Comparison of ENCODE assay signal across 1 cellular context in the genomic region with DNA sequence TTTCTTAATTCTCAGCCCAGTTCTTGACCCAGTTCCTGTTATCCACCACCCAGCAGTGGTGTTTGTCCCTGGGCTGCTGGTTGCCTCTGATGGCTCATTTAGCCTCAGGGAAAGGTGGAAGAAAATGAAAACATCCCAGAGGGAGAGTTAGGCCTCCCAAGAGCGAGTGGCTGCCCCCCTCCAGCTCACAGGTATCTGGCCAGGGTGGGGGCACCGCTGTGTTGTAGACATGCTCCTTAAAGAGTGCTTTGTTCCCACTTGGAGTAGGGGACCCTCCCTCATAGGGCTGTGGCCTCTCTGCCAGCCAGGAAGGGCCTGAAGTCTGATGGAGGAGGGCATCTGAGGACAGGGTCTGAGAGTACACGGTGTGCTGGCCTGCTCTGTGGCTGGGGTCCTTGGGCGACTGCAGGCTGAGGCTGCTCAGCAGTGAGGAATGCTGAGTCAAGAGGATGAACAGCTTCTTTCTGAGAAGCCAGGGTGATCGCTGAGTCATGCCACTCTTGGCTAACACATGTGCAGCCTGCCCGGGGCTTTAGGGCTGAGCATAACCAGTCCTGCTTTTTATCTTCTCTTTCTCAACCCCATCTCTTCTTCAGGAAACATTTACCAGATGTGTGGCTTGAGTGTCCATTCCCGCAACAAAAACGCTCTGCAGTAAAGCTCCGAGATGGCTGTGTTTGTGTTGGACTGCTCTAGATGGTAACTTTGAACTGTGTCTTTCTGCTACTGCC.
TF ChIP-seq lines count a peak whose summit lies in the region.

No MANE protein-coding gene starts in this region.

TF ChIP-seq in HepG2, 621 proteins besides CTCF, POLR2A, EP300 and RAD21 (continued from another document and continues in another):
- TF ChIP-seq TRIM24 (CRISPR knock-in tag; IDR thresholded peaks at IDR 0.05) (no peak), PRMT3 (CRISPR knock-in tag; IDR thresholded peaks at IDR 0.05; ENCODE audit: borderline replicate concordance, low read depth) (no peak), ZNF232 (CRISPR knock-in tag; IDR thresholded peaks at IDR 0.05; ENCODE audit: borderline replicate concordance) (peak; percentile 47; the same call in 1 of the 2 replicates), SP5 (CRISPR knock-in tag; IDR thresholded peaks at IDR 0.05; ENCODE audit: borderline replicate concordance, low read depth) (peak; percentile 39; the same call in 1 of the 2 replicates), ZNF615 (CRISPR knock-in tag; IDR thresholded peaks at IDR 0.05; ENCODE audit: borderline replicate concordance) (no peak), ZNF274 (CRISPR knock-in tag; IDR thresholded peaks at IDR 0.05) (peak; percentile 49; the same call in 1 of the 2 replicates), GABPA (IDR thresholded peaks at IDR 0.05; ENCODE audit: low read depth, low read length) (no peak), GABPA (CRISPR knock-in tag; IDR thresholded peaks at IDR 0.05; ENCODE audit: low read depth) (no peak), ZBTB4 (CRISPR knock-in tag; IDR thresholded peaks at IDR 0.05; ENCODE audit: borderline replicate concordance) (peak; percentile 96), SRY (CRISPR knock-in tag; IDR thresholded peaks at IDR 0.05) (no peak), ZSCAN12 (CRISPR knock-in tag; IDR thresholded peaks at IDR 0.05) (no peak), JARID2 (CRISPR knock-in tag; IDR thresholded peaks at IDR 0.05; ENCODE audit: insufficient replicate concordance) (no peak), PRDM4 (CRISPR knock-in tag; IDR thresholded peaks at IDR 0.05; ENCODE audit: borderline replicate concordance) (no peak), HOXA5 (CRISPR knock-in tag; IDR thresholded peaks at IDR 0.05) (peak; percentile 24; the same call in 1 of the 2 replicates), PHF21A (CRISPR knock-in tag; IDR thresholded peaks at IDR 0.05) (peak; percentile 83), NFYB (CRISPR knock-in tag; IDR thresholded peaks at IDR 0.05) (no peak), CENPX (CRISPR knock-in tag; IDR thresholded peaks at IDR 0.05) (no peak), SAFB2 (CRISPR knock-in tag; IDR thresholded peaks at IDR 0.05; ENCODE audit: borderline replicate concordance, low read depth) (0 out of 2 replicates have a peak, but pooled peaks have one; percentile 21), ZNF724P (CRISPR knock-in tag; IDR thresholded peaks at IDR 0.05; ENCODE audit: borderline replicate concordance) (peak; percentile 88; the same call in 1 of the 2 replicates), ZSCAN22 (CRISPR knock-in tag; IDR thresholded peaks at IDR 0.05) (peak; percentile 97), HMG20B (CRISPR knock-in tag; conservative IDR thresholded peaks at IDR 0.05) (peak; percentile 44; the same call in 1 of the 2 replicates), ZNF138 (CRISPR knock-in tag; IDR thresholded peaks at IDR 0.05; ENCODE audit: low read depth) (no peak), DMAP1 (CRISPR knock-in tag; IDR thresholded peaks at IDR 0.05) (peak; percentile 64; the same call in 1 of the 2 replicates), SAP130 (CRISPR knock-in tag; IDR thresholded peaks at IDR 0.05; ENCODE audit: low read depth) (peak; percentile 94), ISL2 (CRISPR knock-in tag; IDR thresholded peaks at IDR 0.05) (peak; percentile 17), TSC22D2 (CRISPR knock-in tag; IDR thresholded peaks at IDR 0.05; ENCODE audit: borderline replicate concordance) (peak; percentile 11; the same call in 1 of the 2 replicates), KAT7 (CRISPR knock-in tag; IDR thresholded peaks at IDR 0.05; ENCODE audit: borderline replicate concordance) (peak; percentile 80; the same call in 1 of the 2 replicates), REXO4 (CRISPR knock-in tag; IDR thresholded peaks at IDR 0.05; ENCODE audit: borderline replicate concordance) (no peak; the same call in 1 of the 2 replicates), TCF7 (IDR thresholded peaks at IDR 0.05; ENCODE audit: low read depth) (no peak; the same call in 1 of the 2 replicates), KLF12 (CRISPR knock-in tag; IDR thresholded peaks at IDR 0.05; ENCODE audit: borderline replicate concordance) (no peak), TFDP1 (CRISPR knock-in tag; IDR thresholded peaks at IDR 0.05; ENCODE audit: borderline replicate concordance) (no peak), ZBTB43 (CRISPR knock-in tag; conservative IDR thresholded peaks at IDR 0.05) (0 out of 2 replicates have a peak, but pooled peaks have one; percentile 57), CEBPG (CRISPR knock-in tag; IDR thresholded peaks at IDR 0.05) (peak; percentile 75), CCDC6 (CRISPR knock-in tag; IDR thresholded peaks at IDR 0.05) (peak; percentile 69; the same call in 1 of the 2 replicates), RXRB (CRISPR knock-in tag; IDR thresholded peaks at IDR 0.05; ENCODE audit: borderline replicate concordance) (peak; percentile 97), HDAC2 (CRISPR knock-in tag; IDR thresholded peaks at IDR 0.05) (peak; percentile 81), MTF2 (CRISPR knock-in tag; IDR thresholded peaks at IDR 0.05; ENCODE audit: borderline replicate concordance) (no peak), ZNF34 (CRISPR knock-in tag; IDR thresholded peaks at IDR 0.05; ENCODE audit: borderline replicate concordance) (no peak), ERF (CRISPR knock-in tag; IDR thresholded peaks at IDR 0.05) (no peak), ZFP36 (IDR thresholded peaks at IDR 0.05; ENCODE audit: borderline replicate concordance, low read depth, low read length, partially characterized antibody) (no peak)
- TF ChIP-seq, protein P1, sequence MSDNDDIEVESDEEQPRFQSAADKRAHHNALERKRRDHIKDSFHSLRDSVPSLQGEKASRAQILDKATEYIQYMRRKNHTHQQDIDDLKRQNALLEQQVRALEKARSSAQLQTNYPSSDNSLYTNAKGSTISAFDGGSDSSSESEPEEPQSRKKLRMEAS (IDR thresholded peaks at IDR 0.05): peak; percentile 89
- TF ChIP-seq, protein P2, sequence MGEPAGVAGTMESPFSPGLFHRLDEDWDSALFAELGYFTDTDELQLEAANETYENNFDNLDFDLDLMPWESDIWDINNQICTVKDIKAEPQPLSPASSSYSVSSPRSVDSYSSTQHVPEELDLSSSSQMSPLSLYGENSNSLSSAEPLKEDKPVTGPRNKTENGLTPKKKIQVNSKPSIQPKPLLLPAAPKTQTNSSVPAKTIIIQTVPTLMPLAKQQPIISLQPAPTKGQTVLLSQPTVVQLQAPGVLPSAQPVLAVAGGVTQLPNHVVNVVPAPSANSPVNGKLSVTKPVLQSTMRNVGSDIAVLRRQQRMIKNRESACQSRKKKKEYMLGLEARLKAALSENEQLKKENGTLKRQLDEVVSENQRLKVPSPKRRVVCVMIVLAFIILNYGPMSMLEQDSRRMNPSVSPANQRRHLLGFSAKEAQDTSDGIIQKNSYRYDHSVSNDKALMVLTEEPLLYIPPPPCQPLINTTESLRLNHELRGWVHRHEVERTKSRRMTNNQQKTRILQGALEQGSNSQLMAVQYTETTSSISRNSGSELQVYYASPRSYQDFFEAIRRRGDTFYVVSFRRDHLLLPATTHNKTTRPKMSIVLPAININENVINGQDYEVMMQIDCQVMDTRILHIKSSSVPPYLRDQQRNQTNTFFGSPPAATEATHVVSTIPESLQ (CRISPR knock-in tag; conservative IDR thresholded peaks at IDR 0.05): no peak; the same call in 1 of the 2 replicates
- TF ChIP-seq, protein P3, sequence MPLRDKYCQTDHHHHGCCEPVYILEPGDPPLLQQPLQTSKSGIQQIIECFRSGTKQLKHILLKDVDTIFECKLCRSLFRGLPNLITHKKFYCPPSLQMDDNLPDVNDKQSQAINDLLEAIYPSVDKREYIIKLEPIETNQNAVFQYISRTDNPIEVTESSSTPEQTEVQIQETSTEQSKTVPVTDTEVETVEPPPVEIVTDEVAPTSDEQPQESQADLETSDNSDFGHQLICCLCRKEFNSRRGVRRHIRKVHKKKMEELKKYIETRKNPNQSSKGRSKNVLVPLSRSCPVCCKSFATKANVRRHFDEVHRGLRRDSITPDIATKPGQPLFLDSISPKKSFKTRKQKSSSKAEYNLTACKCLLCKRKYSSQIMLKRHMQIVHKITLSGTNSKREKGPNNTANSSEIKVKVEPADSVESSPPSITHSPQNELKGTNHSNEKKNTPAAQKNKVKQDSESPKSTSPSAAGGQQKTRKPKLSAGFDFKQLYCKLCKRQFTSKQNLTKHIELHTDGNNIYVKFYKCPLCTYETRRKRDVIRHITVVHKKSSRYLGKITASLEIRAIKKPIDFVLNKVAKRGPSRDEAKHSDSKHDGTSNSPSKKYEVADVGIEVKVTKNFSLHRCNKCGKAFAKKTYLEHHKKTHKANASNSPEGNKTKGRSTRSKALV (CRISPR knock-in tag; IDR thresholded peaks at IDR 0.05): peak; percentile 77
- TF ChIP-seq, protein P4, sequence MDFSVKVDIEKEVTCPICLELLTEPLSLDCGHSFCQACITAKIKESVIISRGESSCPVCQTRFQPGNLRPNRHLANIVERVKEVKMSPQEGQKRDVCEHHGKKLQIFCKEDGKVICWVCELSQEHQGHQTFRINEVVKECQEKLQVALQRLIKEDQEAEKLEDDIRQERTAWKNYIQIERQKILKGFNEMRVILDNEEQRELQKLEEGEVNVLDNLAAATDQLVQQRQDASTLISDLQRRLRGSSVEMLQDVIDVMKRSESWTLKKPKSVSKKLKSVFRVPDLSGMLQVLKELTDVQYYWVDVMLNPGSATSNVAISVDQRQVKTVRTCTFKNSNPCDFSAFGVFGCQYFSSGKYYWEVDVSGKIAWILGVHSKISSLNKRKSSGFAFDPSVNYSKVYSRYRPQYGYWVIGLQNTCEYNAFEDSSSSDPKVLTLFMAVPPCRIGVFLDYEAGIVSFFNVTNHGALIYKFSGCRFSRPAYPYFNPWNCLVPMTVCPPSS (IDR thresholded peaks at IDR 0.05): no peak
- TF ChIP-seq, protein P5, sequence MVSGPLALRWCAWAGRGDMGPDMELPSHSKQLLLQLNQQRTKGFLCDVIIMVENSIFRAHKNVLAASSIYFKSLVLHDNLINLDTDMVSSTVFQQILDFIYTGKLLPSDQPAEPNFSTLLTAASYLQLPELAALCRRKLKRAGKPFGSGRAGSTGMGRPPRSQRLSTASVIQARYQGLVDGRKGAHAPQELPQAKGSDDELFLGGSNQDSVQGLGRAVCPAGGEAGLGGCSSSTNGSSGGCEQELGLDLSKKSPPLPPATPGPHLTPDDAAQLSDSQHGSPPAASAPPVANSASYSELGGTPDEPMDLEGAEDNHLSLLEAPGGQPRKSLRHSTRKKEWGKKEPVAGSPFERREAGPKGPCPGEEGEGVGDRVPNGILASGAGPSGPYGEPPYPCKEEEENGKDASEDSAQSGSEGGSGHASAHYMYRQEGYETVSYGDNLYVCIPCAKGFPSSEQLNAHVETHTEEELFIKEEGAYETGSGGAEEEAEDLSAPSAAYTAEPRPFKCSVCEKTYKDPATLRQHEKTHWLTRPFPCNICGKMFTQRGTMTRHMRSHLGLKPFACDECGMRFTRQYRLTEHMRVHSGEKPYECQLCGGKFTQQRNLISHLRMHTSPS (CRISPR knock-in tag; IDR thresholded peaks at IDR 0.05; ENCODE audit: low read depth): peak; percentile 20; the same call in 1 of the 2 replicates
